In the genomic region with DNA sequence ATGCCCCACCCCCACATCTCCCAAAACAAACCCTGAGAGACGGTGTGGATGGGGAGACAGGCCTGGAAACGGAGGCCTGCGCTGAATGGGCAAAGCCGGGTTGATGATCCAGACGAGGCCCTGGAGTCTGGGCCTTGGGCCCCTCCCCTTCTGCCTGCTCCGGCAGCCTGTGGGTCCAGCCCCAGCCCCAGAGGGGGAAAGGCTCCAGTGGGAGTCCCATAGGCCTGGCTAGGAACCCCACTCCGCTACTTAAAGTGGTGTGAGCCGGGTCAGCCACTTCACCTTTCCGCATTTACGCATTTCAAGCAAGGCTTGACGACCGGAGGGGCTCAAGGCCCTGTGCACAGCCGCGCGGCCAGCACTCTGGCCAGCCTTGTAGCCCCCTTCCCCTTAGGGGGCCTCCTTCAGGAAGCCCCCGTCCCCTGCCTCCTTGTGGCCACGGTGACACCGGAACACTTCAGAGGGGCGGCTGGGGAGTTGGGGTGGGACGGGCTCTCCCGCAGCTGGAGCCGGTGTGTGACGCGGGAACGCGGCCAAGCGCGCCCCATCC, we compare ENCODE assay signal across 8 cellular contexts. TPM values are rescaled to one million over a fixed set of nuclear protein-coding genes. Genes with fewer than 3 reads are reported as not detected.
DNase-seq lines count a peak whose midpoint lies in the region; ATAC-seq and TF ChIP-seq lines count a peak whose summit lies in the region.

No MANE protein-coding gene starts in this region.

- H3K9ac ChIP-seq in IMR-90 (ENCODE audit: low read depth, low read length) = no peak overlapping the region

- H3K4me3 ChIP-seq in IMR-90 (ENCODE audit: insufficient read depth, low read depth, low read length) = no peak overlapping the region

- H2BK20ac ChIP-seq in IMR-90 (ENCODE audit: low read depth, low read length) = no peak overlapping the region

- H2BK5ac ChIP-seq in IMR-90 (ENCODE audit: low read depth, low read length, poor library complexity, severe bottlenecking) = no peak overlapping the region

- H2BK120ac ChIP-seq in IMR-90 (ENCODE audit: low read depth, low read length) = peak overlapping the region; percentile 39; the same call in 1 of the 2 replicates

- H3K14ac ChIP-seq in IMR-90 (replicated peaks; ENCODE audit: low read depth, low read length) = peak overlapping the region; percentile 62

- no peak for TF ChIP-seq POLR2A in IMR-90 (IDR thresholded peaks at IDR 0.05; ENCODE audit: low read depth, low read length)

- H3K27ac ChIP-seq in IMR-90 (ENCODE audit: insufficient read depth, low read length) = no peak overlapping the region

- CTCF ChIA-PET in IMR-90 (lab: Yijun Ruan, JAX) = no interaction called here

- ATAC-seq in IMR-90 (ENCODE audit: low read depth) (no peak), naive B cell (ENCODE audit: low read depth in 2 of 2) (peak; percentile 64 to 67), HG02798 (IDR thresholded peaks at IDR 0.05; ENCODE audit: poor library complexity, unreplicated experiment) (no peak), GM21717 (IDR thresholded peaks at IDR 0.05; ENCODE audit: unreplicated experiment) (no peak)

- BruUV-seq in IMR-90 (replicated peaks; lab: Mats Ljungman, UMichigan) = no TSS peak

- no peaks in the 10 kb centered on the region for H3K36me3 ChIP-seq in IMR-90 (ENCODE audit: control insufficient read depth, insufficient read depth, low read length)

- peak overlapping the region; percentile 34; the same call in 1 of the 2 replicates for H4K91ac ChIP-seq in IMR-90 (ENCODE audit: insufficient read depth, low read depth, low read length)

- peak overlapping the region; percentile 45 to 63; a peak in 1 of 4 replicates for H4K8ac ChIP-seq in IMR-90 (ENCODE audit: low read depth in 2 of 2, low read length in 2 of 2)

- H3K4me2 ChIP-seq in IMR-90 (ENCODE audit: low read depth, low read length) = no peak overlapping the region

- H4K5ac ChIP-seq in IMR-90 (ENCODE audit: low read depth, low read length) = peak overlapping the region; percentile 8; the same call in 1 of the 2 replicates

- in situ Hi-C loops in ACHN (cut with HindIII; ENCODE audit: low pct_ligation_motif_present, low pct_unique_long_range_greater_than_20kb, low sequenced_read_pairs) (no loop called here), IMR-90 (cut with MboI; ENCODE audit: low sequenced_read_pairs) (no loop called here)

- peaks cover 0 to 4% (median 0%) of the 10 kb centered on the region in 7 donors for H3K9me3 Mint-ChIP-seq in naive B cell
- H3K9me3 Mint-ChIP-seq in activated T-helper 2 cell treated with anti-CD3 and anti-CD28 coated beads, Interferon-gamma antibody, Interleukin-2, Interleukin-4, amounts not matched to agents 10 μg/mL and 5 μg/mL and 100 μg/mL, durations not matched to agents 14 hours and 24 hours and 36 hours = no peaks in the 10 kb centered on the region

- WGBS in IMR-90 (ENCODE audit: extremely low coverage in 2 of 2, insufficient read length in 1 of 2), 2 experiments = 66% methylated on average over 8 of the region's 28 CpGs; no CpG with 5 or more reads in 1 of the 2 experiments

- H3K4ac ChIP-seq in IMR-90 (ENCODE audit: low read depth, low read length) = peak overlapping the region; percentile 8

- DNase-seq in ACHN (peak; percentile 49), IMR-90 (no peak), dermis blood vessel endothelial cell (peak; percentile 64), naive B cell (peak; percentile 25), hippocampal formation (lab: John Stamatoyannopoulos, UW) (no peak)
- DNase-seq in activated T-helper 2 cell treated with anti-CD3 and anti-CD28 coated beads, Interferon-gamma antibody, Interleukin-2, Interleukin-4, amounts not matched to agents 10 μg/mL and 5 μg/mL and 100 μg/mL, durations not matched to agents 14 hours and 24 hours and 36 hours (ENCODE audit: low spot score) = no peak

- H3K23ac ChIP-seq in IMR-90 (ENCODE audit: low read depth, low read length) = no peak overlapping the region

- no peaks in the 10 kb centered on the region for H3K79me1 ChIP-seq in IMR-90 (ENCODE audit: low read depth in 1 of 2, low read length in 2 of 2)

- H3K27me3 Mint-ChIP-seq in naive B cell = peaks cover 16 to 60% (median 38%) of the 10 kb centered on the region in 3 donors
- peaks cover 31% of the 10 kb centered on the region for H3K27me3 Mint-ChIP-seq in activated T-helper 2 cell treated with anti-CD3 and anti-CD28 coated beads, Interferon-gamma antibody, Interleukin-2, Interleukin-4, amounts not matched to agents 10 μg/mL and 5 μg/mL and 100 μg/mL, durations not matched to agents 14 hours and 24 hours and 36 hours (ENCODE audit: low read depth)

- POLR2A ChIA-PET in IMR-90 (lab: Charles Lee; ENCODE audit: unreplicated experiment) = no interaction called here

- no peak overlapping the region for H3K56ac ChIP-seq in IMR-90 (ENCODE audit: extremely low read depth, insufficient read depth, low read length)

- no peak for TF ChIP-seq CTCF in IMR-90 (conservative IDR thresholded peaks at IDR 0.05; ENCODE audit: low read depth, low read length)

- H3K27ac Mint-ChIP-seq in naive B cell = no peak overlapping the region
- H3K27ac Mint-ChIP-seq in activated T-helper 2 cell treated with anti-CD3 and anti-CD28 coated beads, Interferon-gamma antibody, Interleukin-2, Interleukin-4, amounts not matched to agents 10 μg/mL and 5 μg/mL and 100 μg/mL, durations not matched to agents 14 hours and 24 hours and 36 hours = no peak overlapping the region

- TF ChIP-seq RAD21 in IMR-90 (IDR thresholded peaks at IDR 0.05; ENCODE audit: low read length) = no peak

- H3K4me3 Mint-ChIP-seq in naive B cell = peak overlapping the region in 6 of 8 donors; percentile 35 to 78 (median 66)
- no peak overlapping the region for H3K4me3 Mint-ChIP-seq in activated T-helper 2 cell treated with anti-CD3 and anti-CD28 coated beads, Interferon-gamma antibody, Interleukin-2, Interleukin-4, amounts not matched to agents 10 μg/mL and 5 μg/mL and 100 μg/mL, durations not matched to agents 14 hours and 24 hours and 36 hours (ENCODE audit: low read depth)

- peaks cover 6% of the 10 kb centered on the region; the same call in 1 of the 2 replicates for H3K27me3 ChIP-seq in IMR-90 (ENCODE audit: control insufficient read depth, insufficient read depth, low read length)

- peak overlapping the region; percentile 58; the same call in 1 of the 2 replicates for H2AK5ac ChIP-seq in IMR-90 (ENCODE audit: low read depth, low read length)

- no peaks in the 10 kb centered on the region for H3K36me3 Mint-ChIP-seq in naive B cell
- H3K36me3 Mint-ChIP-seq in activated T-helper 2 cell treated with anti-CD3 and anti-CD28 coated beads, Interferon-gamma antibody, Interleukin-2, Interleukin-4, amounts not matched to agents 10 μg/mL and 5 μg/mL and 100 μg/mL, durations not matched to agents 14 hours and 24 hours and 36 hours (ENCODE audit: low read depth) = no peaks in the 10 kb centered on the region

- H2BK15ac ChIP-seq in IMR-90 (ENCODE audit: low read depth, low read length) = no peak overlapping the region; the same call in 2 of the 3 replicates

- peaks cover 11 to 14% (median 12%) of the 10 kb centered on the region in 3 donors for H3K4me1 Mint-ChIP-seq in naive B cell
- no peaks in the 10 kb centered on the region for H3K4me1 Mint-ChIP-seq in activated T-helper 2 cell treated with anti-CD3 and anti-CD28 coated beads, Interferon-gamma antibody, Interleukin-2, Interleukin-4, amounts not matched to agents 10 μg/mL and 5 μg/mL and 100 μg/mL, durations not matched to agents 14 hours and 24 hours and 36 hours (ENCODE audit: low read depth)

- no peaks in the 10 kb centered on the region; the same call in 1 of the 2 replicates for H4K20me1 ChIP-seq in IMR-90 (ENCODE audit: insufficient read depth, low read length)

- peaks cover 20% of the 10 kb centered on the region for H3K4me1 ChIP-seq in IMR-90 (ENCODE audit: control insufficient read depth, insufficient read depth, low read length)

- no peak overlapping the region for H3K18ac ChIP-seq in IMR-90 (ENCODE audit: low read depth, low read length)

- H3K9me3 ChIP-seq in IMR-90 (ENCODE audit: control insufficient read depth, insufficient read depth, low read length) = no peaks in the 10 kb centered on the region

- peak overlapping the region; percentile 71 for H2AFZ ChIP-seq in IMR-90 (replicated peaks; ENCODE audit: low read length, poor library complexity)

- dilution Hi-C loops in IMR-90 (cut with HindIII; ENCODE audit: low sequenced_read_pairs, unreplicated experiment) = no loop called here

- intact Hi-C loops in IMR-90 (cut with micrococcal nuclease) = no loop called here
- intact Hi-C loops in activated T-helper 2 cell treated with anti-CD3 and anti-CD28 coated beads, Interferon-gamma antibody, Interleukin-2, Interleukin-4, amounts not matched to agents 10 μg/mL and 5 μg/mL and 100 μg/mL, durations not matched to agents 14 hours and 24 hours and 36 hours (cut with micrococcal nuclease) = no loop called here

- peak overlapping the region; percentile 62 for H2AK9ac ChIP-seq in IMR-90 (replicated peaks; ENCODE audit: low read depth, low read length, poor library complexity)

- H3K9me1 ChIP-seq in IMR-90 (ENCODE audit: insufficient read depth, low read length) = no peaks in the 10 kb centered on the region

RNA-seq across cellular contexts. Expression of a gene that starts 0.6 kb away (rescaled TPM):
- total RNA-seq in IMR-90 (2012; rRNA removed) = 5.0 and 6.3 TPM in 2 replicates
- polyA plus RNA-seq in IMR-90 (2012; rRNA removed) = 9.6 and 9.9 TPM in 2 replicates
- polyA plus RNA-seq in IMR-90 (2012; cell fraction: cytosol; rRNA removed) = 10.7 and 12.7 TPM in 2 replicates
- polyA plus RNA-seq in IMR-90 (2012; cell fraction: nucleus; rRNA removed; ENCODE audit: low replicate concordance) = 43.9 and 49.0 TPM in 2 replicates
- 65.1 and 94.6 TPM in 2 replicates for total RNA-seq in dermis blood vessel endothelial cell
- 1 to 10 TPM in 1 of 6 donors, under 1 TPM in 2, not detected in 3; 0.41 to 2.1 (median 0.43) TPM for polyA plus RNA-seq in naive B cell (ENCODE audit: low read depth in 6 of 6)
- 0.64 and 1.0 TPM in 2 replicates for total RNA-seq in activated T-helper 2 cell treated with anti-CD3 and anti-CD28 coated beads, Interferon-gamma antibody, Interleukin-2, Interleukin-4, amounts not matched to agents 10 μg/mL and 5 μg/mL and 100 μg/mL, durations not matched to agents 14 hours and 24 hours and 36 hours

RNA-seq across cellular contexts. Expression of a gene that starts 28.1 kb away (rescaled TPM):
- total RNA-seq in IMR-90 (2012; rRNA removed) = not detected in 2 replicates
- polyA plus RNA-seq in IMR-90 (2012; rRNA removed) = not detected in 2 replicates
- 0.14 TPM in 1 of 2 replicates, not detected in the other for polyA plus RNA-seq in IMR-90 (2012; cell fraction: cytosol; rRNA removed)
- 0.72 and 0.85 TPM in 2 replicates for polyA plus RNA-seq in IMR-90 (2012; cell fraction: nucleus; rRNA removed; ENCODE audit: low replicate concordance)
- not detected in 2 replicates for total RNA-seq in dermis blood vessel endothelial cell
- polyA plus RNA-seq in naive B cell (ENCODE audit: low read depth in 6 of 6) = not detected
- not detected in 2 replicates for total RNA-seq in activated T-helper 2 cell treated with anti-CD3 and anti-CD28 coated beads, Interferon-gamma antibody, Interleukin-2, Interleukin-4, amounts not matched to agents 10 μg/mL and 5 μg/mL and 100 μg/mL, durations not matched to agents 14 hours and 24 hours and 36 hours

RNA-seq across cellular contexts. Expression of a gene that starts 38.6 kb away (rescaled TPM):
- total RNA-seq in IMR-90 (2012; rRNA removed) (not detected in 2 replicates), dermis blood vessel endothelial cell (not detected in 2 replicates)
- polyA plus RNA-seq in IMR-90 (2012; rRNA removed) (not detected in 2 replicates), naive B cell (ENCODE audit: low read depth in 6 of 6) (not detected)
- 0.18 TPM in 1 of 2 replicates, not detected in the other for polyA plus RNA-seq in IMR-90 (2012; cell fraction: cytosol; rRNA removed)
- polyA plus RNA-seq in IMR-90 (2012; cell fraction: nucleus; rRNA removed; ENCODE audit: low replicate concordance) = not detected in 2 replicates
- total RNA-seq in activated T-helper 2 cell treated with anti-CD3 and anti-CD28 coated beads, Interferon-gamma antibody, Interleukin-2, Interleukin-4, amounts not matched to agents 10 μg/mL and 5 μg/mL and 100 μg/mL, durations not matched to agents 14 hours and 24 hours and 36 hours = not detected in 2 replicates

Comparison
In these comparisons a context has a peak if more than half of its experiments do, and no peak if none do; other contexts are left out.
1. DNase-seq: peak in ACHN (single experiment), dermis blood vessel endothelial cell (single experiment) and naive B cell (single experiment); none in IMR-90 (single experiment), activated T-helper 2 cell treated with anti-CD3 and anti-CD28 coated beads, Interferon-gamma antibody, Interleukin-2, Interleukin-4, amounts not matched to agents 10 μg/mL and 5 μg/mL and 100 μg/mL, durations not matched to agents 14 hours and 24 hours and 36 hours (single experiment) and hippocampal formation (0 of 2).
2. ATAC-seq: peak in naive B cell (2 of 2); none in IMR-90 (single experiment), HG02798 (single experiment) and GM21717 (single experiment).